Comparison of ENCODE assay signal across 25 cellular contexts in the genomic region with DNA sequence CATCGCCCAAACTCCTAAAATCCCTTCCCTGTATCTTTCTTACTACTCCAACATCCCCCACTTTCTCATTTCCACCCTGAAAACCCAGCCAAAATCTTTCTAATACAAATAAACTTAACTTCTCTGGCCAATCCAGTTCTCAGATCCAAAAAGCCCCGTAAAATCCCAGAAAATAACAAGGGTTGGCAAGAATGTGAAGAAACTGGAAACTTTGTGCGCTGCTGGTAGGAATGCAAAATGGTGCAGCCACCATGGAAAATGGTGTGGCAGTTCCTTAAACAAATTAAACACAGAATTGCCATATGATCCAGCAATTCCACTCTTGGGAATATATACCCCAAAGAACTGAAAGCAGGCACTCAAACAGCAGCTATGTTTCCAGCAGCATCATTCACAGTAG. TPM values are rescaled to one million over a fixed set of nuclear protein-coding genes. Genes with fewer than 3 reads are reported as not detected.
DNase-seq lines count a peak whose midpoint lies in the region; ATAC-seq and TF ChIP-seq lines count a peak whose summit lies in the region.
"Had no signal": no experiment of that assay in that cellular context is flagged by ENCODE, and none has a peak within 500 bp of the region (broad histone marks: within the 10 kb centered on the region; RNA-seq: fewer than 3 reads in every experiment).

No MANE protein-coding gene starts in this region.

- H3K27ac Mint-ChIP-seq in T-helper 17 cell = peak overlapping the region; percentile 41
- H3K27ac Mint-ChIP-seq: B cell, HFFc6 had no signal

- H3K9me3 ChIP-seq in T-helper 17 cell (ENCODE audit: control insufficient read depth, low read length, poor library complexity, severe bottlenecking) (no peaks in the 10 kb centered on the region), hepatocyte (ENCODE audit: low read depth) (no peaks in the 10 kb centered on the region)

- DNase-seq in AG09319 (ENCODE audit: extremely low read depth, low read depth) = no peak
- no peak for DNase-seq in T-helper 17 cell
- DNase-seq in hepatocyte (ENCODE audit: low spot score) = no peak
- DNase-seq in NCI-H187 (lab: John Stamatoyannopoulos, UW) = no peak
- no peak for DNase-seq in NCI-H345 treated with DMSO at 0.1 percent for 48 hours (lab: John Stamatoyannopoulos, UW; ENCODE audit: unreplicated experiment)
- no peak for DNase-seq in NK-92 (lab: John Stamatoyannopoulos, UW; ENCODE audit: unreplicated experiment)
- DNase-seq: ACHN, DMS53, EL, GF-D8, HFFc6, Karpas-422, MV-4-11, NCI-H1105 treated with DMSO at 0.1 percent for 48 hours, NCI-H2081, NCI-H2171, NCI-H446, NCI-H526, PC-3, SHP77 treated with DMSO at 0.1 percent for 48 hours, SW 1271 had no signal

- no peaks in the 10 kb centered on the region for H3K9me2 ChIP-seq in hepatocyte (replicated peaks; ENCODE audit: insufficient read depth)

- H2AFZ ChIP-seq in hepatocyte = no peak overlapping the region

- H3K4me3 ChIP-seq in hepatocyte = no peak overlapping the region
- H3K4me3 ChIP-seq: SK-N-MC had no signal

- peak overlapping the region; percentile 12 for H3K4me2 ChIP-seq in hepatocyte

- H3K27ac ChIP-seq in hepatocyte = peak overlapping the region; percentile 98
- H3K27ac ChIP-seq: RWPE1, SK-N-MC had no signal

- ATAC-seq in T-helper 17 cell = no peak
- ATAC-seq in HG03432 (IDR thresholded peaks at IDR 0.05; ENCODE audit: unreplicated experiment) = no peak
- ATAC-seq: PC-3 had no signal

- no peaks in the 10 kb centered on the region for H3K36me3 Mint-ChIP-seq in T-helper 17 cell (ENCODE audit: low read depth)

- peaks cover 12% of the 10 kb centered on the region for H3K4me1 Mint-ChIP-seq in T-helper 17 cell
- H3K4me1 Mint-ChIP-seq: B cell had no signal

- TF ChIP-seq CTCF in AG09319 (IDR thresholded peaks at IDR 0.05; ENCODE audit: low read depth, low read length) (peak; percentile 17), hepatocyte (IDR thresholded peaks at IDR 0.05; ENCODE audit: poor library complexity) (peak; percentile 20)

- no peaks in the 10 kb centered on the region for H3K27me3 ChIP-seq in hepatocyte

- H4K20me1 ChIP-seq in hepatocyte (ENCODE audit: insufficient read depth, poor library complexity, severe bottlenecking) = no peaks in the 10 kb centered on the region

- H3K36me3 ChIP-seq in hepatocyte (replicated peaks; ENCODE audit: insufficient read depth, low read depth) = no peaks in the 10 kb centered on the region

- H3K4me3 Mint-ChIP-seq in T-helper 17 cell = no peak overlapping the region
- H3K4me3 Mint-ChIP-seq: B cell, HFFc6 had no signal

- peaks cover 62% of the 10 kb centered on the region for H3K4me1 ChIP-seq in hepatocyte (ENCODE audit: insufficient read depth)

- no peaks in the 10 kb centered on the region for H3K27me3 Mint-ChIP-seq in T-helper 17 cell
- H3K27me3 Mint-ChIP-seq: B cell had no signal

- H3K79me2 ChIP-seq in hepatocyte = peaks cover 24% of the 10 kb centered on the region

- WGBS in hepatocyte (ENCODE audit: low lambda C conversion rate, missing lambda C conversion rate) = 73% methylated on average over 3 of the region's 3 CpGs

RNA-seq across cellular contexts. Expression of a gene that starts 24.1 kb away (rescaled TPM):
- total RNA-seq in T-helper 17 cell (1 to 10 TPM; 3.1 to 5.0 TPM), hepatocyte (15.0 and 18.0 TPM in 2 replicates)
- 7.7 and 10.7 TPM in 2 replicates for polyA plus RNA-seq in hepatocyte

RNA-seq across cellular contexts. Expression of a gene that starts 52.5 kb away (rescaled TPM):
- total RNA-seq in T-helper 17 cell = 10 to 100 TPM; 87.1 to 91.1 TPM
- 1.8 and 7.7 TPM in 2 replicates for total RNA-seq in hepatocyte
- 10.1 and 15.2 TPM in 2 replicates for polyA plus RNA-seq in hepatocyte

Comparison
In these comparisons a context has a peak if more than half of its experiments do, and no peak if none do; other contexts are left out.
1. RNA of a gene that starts 52.5 kb away (total RNA-seq): 87.1 to 91.1 TPM in T-helper 17 cell; 1.8 to 7.7 TPM in hepatocyte; every median in the first group is over 10 times any median in the second.